1 cellular context compared by ENCODE assay signal in the genomic region with DNA sequence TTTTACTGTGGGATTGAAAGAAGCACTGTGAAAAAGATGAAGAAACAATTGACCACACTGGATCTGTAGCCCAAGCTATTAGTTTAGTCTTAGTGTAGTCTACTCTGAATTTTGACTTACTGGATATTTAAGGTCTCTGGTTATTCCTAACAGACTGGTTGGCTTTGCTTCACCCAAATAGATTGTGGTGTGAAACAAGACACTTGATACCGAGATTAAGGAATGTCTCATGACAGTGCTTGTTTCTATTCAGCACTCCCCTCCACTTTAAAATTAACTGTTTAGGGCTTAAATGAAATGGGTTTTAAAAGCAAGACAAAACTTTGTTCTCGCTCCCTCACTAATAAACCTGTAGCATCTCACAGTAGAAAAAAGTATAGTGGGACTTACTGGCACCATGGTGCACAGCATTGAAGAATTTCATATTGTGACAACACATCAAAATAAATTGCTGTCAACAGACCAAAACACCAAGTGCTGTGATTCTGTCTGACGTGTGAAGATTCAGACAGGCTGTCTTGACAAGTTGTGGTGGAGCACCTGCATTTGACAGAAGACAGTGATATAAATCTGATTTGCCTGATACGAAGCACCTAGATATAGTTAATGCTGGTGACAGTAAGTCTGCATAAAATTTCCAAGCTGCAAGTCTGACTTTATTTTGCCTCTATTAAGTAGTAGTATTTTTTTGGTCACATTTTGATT.
TF ChIP-seq lines count a peak whose summit lies in the region.

No MANE protein-coding gene starts in this region.

TF ChIP-seq in HEK293, 187 proteins besides CTCF, POLR2A, EP300 and RAD21:
- no peak for TF ChIP-seq PATZ1 (tag by site-specific recombination; IDR thresholded peaks at IDR 0.05)
- peak; percentile 16; the same call in 1 of the 2 replicates for TF ChIP-seq ZNF600 (tag by site-specific recombination; IDR thresholded peaks at IDR 0.05)
- TF ChIP-seq, protein P1, sequence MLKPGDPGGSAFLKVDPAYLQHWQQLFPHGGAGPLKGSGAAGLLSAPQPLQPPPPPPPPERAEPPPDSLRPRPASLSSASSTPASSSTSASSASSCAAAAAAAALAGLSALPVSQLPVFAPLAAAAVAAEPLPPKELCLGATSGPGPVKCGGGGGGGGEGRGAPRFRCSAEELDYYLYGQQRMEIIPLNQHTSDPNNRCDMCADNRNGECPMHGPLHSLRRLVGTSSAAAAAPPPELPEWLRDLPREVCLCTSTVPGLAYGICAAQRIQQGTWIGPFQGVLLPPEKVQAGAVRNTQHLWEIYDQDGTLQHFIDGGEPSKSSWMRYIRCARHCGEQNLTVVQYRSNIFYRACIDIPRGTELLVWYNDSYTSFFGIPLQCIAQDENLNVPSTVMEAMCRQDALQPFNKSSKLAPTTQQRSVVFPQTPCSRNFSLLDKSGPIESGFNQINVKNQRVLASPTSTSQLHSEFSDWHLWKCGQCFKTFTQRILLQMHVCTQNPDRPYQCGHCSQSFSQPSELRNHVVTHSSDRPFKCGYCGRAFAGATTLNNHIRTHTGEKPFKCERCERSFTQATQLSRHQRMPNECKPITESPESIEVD (tag by site-specific recombination; IDR thresholded peaks at IDR 0.05), result peak; percentile 18; the same call in 1 of the 2 replicates
- TF ChIP-seq SCRT2 (tag by site-specific recombination; IDR thresholded peaks at IDR 0.05), result peak; percentile 60; the same call in 1 of the 2 replicates
- no peak for TF ChIP-seq ZNF426 (tag by site-specific recombination; IDR thresholded peaks at IDR 0.05)
- no peak for TF ChIP-seq ZNF221 (tag by site-specific recombination; IDR thresholded peaks at IDR 0.05; ENCODE audit: borderline replicate concordance)
- TF ChIP-seq, protein P2, sequence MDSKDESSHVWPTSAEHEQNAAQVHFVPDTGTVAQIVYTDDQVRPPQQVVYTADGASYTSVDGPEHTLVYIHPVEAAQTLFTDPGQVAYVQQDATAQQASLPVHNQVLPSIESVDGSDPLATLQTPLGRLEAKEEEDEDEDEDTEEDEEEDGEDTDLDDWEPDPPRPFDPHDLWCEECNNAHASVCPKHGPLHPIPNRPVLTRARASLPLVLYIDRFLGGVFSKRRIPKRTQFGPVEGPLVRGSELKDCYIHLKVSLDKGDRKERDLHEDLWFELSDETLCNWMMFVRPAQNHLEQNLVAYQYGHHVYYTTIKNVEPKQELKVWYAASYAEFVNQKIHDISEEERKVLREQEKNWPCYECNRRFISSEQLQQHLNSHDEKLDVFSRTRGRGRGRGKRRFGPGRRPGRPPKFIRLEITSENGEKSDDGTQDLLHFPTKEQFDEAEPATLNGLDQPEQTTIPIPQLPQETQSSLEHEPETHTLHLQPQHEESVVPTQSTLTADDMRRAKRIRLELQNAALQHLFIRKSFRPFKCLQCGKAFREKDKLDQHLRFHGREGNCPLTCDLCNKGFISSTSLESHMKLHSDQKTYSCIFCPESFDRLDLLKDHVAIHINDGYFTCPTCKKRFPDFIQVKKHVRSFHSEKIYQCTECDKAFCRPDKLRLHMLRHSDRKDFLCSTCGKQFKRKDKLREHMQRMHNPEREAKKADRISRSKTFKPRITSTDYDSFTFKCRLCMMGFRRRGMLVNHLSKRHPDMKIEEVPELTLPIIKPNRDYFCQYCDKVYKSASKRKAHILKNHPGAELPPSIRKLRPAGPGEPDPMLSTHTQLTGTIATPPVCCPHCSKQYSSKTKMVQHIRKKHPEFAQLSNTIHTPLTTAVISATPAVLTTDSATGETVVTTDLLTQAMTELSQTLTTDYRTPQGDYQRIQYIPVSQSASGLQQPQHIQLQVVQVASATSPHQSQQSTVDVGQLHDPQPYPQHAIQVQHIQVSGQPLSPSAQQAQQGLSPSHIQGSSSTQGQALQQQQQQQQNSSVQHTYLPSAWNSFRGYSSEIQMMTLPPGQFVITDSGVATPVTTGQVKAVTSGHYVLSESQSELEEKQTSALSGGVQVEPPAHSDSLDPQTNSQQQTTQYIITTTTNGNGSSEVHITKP (tag by site-specific recombination; IDR thresholded peaks at IDR 0.05), result 0 out of 2 replicates have a peak, but pooled peaks have one; percentile 11
- peak; percentile 26; the same call in 1 of the 2 replicates for TF ChIP-seq MZF1 (tag by site-specific recombination; IDR thresholded peaks at IDR 0.05; ENCODE audit: borderline replicate concordance)
- TF ChIP-seq GFI1B (tag by site-specific recombination; IDR thresholded peaks at IDR 0.05), result 0 out of 2 replicates have a peak, but pooled peaks have one; percentile 31
- TF ChIP-seq ZBTB10 (tag by site-specific recombination; IDR thresholded peaks at IDR 0.05), result no peak
- TF ChIP-seq, protein P3, sequence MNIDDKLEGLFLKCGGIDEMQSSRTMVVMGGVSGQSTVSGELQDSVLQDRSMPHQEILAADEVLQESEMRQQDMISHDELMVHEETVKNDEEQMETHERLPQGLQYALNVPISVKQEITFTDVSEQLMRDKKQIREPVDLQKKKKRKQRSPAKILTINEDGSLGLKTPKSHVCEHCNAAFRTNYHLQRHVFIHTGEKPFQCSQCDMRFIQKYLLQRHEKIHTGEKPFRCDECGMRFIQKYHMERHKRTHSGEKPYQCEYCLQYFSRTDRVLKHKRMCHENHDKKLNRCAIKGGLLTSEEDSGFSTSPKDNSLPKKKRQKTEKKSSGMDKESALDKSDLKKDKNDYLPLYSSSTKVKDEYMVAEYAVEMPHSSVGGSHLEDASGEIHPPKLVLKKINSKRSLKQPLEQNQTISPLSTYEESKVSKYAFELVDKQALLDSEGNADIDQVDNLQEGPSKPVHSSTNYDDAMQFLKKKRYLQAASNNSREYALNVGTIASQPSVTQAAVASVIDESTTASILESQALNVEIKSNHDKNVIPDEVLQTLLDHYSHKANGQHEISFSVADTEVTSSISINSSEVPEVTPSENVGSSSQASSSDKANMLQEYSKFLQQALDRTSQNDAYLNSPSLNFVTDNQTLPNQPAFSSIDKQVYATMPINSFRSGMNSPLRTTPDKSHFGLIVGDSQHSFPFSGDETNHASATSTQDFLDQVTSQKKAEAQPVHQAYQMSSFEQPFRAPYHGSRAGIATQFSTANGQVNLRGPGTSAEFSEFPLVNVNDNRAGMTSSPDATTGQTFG (tag by site-specific recombination; IDR thresholded peaks at IDR 0.05; ENCODE audit: borderline replicate concordance), result no peak
- TF ChIP-seq TCF7L2 (IDR thresholded peaks at IDR 0.05; ENCODE audit: borderline replicate concordance, low read depth, low read length), result no peak
- TF ChIP-seq ZNF610 (tag by site-specific recombination; IDR thresholded peaks at IDR 0.05; ENCODE audit: borderline replicate concordance), result no peak
- peak; percentile 37; the same call in 1 of the 2 replicates for TF ChIP-seq ZBTB17 (tag by site-specific recombination; IDR thresholded peaks at IDR 0.05)
